21 cellular contexts compared by ENCODE assay signal in genomic region chr11:24773326-24773725, GRCh38.
DNase-seq lines count a peak whose midpoint lies in the region; ATAC-seq, FAIRE-seq and TF ChIP-seq lines count a peak whose summit lies in the region.
"Had no signal": no experiment of that assay in that cellular context is flagged by ENCODE, and none has a peak within 500 bp of the region (broad histone marks: within the 10 kb centered on the region; RNA-seq: fewer than 3 reads in every experiment).

No MANE protein-coding gene starts in this region.

- no peak overlapping the region for H3K23ac ChIP-seq in neuronal stem cell (ENCODE audit: low read depth, low read length, poor library complexity)

- no peak overlapping the region for H3K9ac ChIP-seq in neuronal stem cell (ENCODE audit: low read depth, low read length, poor library complexity)

- H3K27me3 ChIP-seq in bronchial epithelial cell (ENCODE audit: control insufficient read depth, insufficient read depth, low read length) (no peaks in the 10 kb centered on the region), foreskin keratinocyte (no peaks in the 10 kb centered on the region), neuronal stem cell (ENCODE audit: control insufficient read depth in 3 of 3, insufficient read depth in 3 of 3, low read depth in 1 of 3, low read length in 3 of 3) (no peaks in the 10 kb centered on the region)
- H3K27me3 ChIP-seq: BE2C had no signal

- H3K27ac ChIP-seq in foreskin keratinocyte (no peak overlapping the region), neuronal stem cell (replicated peaks; ENCODE audit: low read length) (no peak overlapping the region)

- H2BK5ac ChIP-seq in neuronal stem cell (ENCODE audit: low read length) = no peak overlapping the region

- H3K4ac ChIP-seq in neuronal stem cell (ENCODE audit: low read length) = no peak overlapping the region

- DNase-seq in Caki2 (ENCODE audit: low read depth) (peak; percentile 4), M059J (ENCODE audit: low read depth) (peak; percentile 3), bronchial epithelial cell (ENCODE audit: low read depth) (peak; percentile 88), foreskin keratinocyte (peak; percentile 64 to 72), neuronal stem cell (ENCODE audit: low spot score) (no peak)
- DNase-seq in stimulated activated CD4-positive, alpha-beta T cell treated with anti-CD3 and anti-CD28 coated beads, Interleukin-2, amount 100 ng/mL, for 48 hours = no peak
- DNase-seq: BE2C; C1 segment of cervical spinal cord; Calu3; CD4-positive, CD25-positive, alpha-beta regulatory T cell; CD8-positive, alpha-beta memory T cell; DMS79 treated with DMSO at 0.1 percent for 48 hours; H9; IMR-90 had no signal

- H2BK15ac ChIP-seq in neuronal stem cell (ENCODE audit: low read length) = no peak overlapping the region

- ATAC-seq in foreskin keratinocyte = peak; percentile 96
- no peak for ATAC-seq in HG03442 (IDR thresholded peaks at IDR 0.05; ENCODE audit: unreplicated experiment)
- no peak for ATAC-seq in HG03280 (IDR thresholded peaks at IDR 0.05; ENCODE audit: unreplicated experiment)
- ATAC-seq: GM12878, K562 had no signal

- H2AK5ac ChIP-seq in neuronal stem cell (ENCODE audit: low read depth, low read length) = no peak overlapping the region

- H3K36me3 ChIP-seq in bronchial epithelial cell (ENCODE audit: control insufficient read depth, insufficient read depth, low read length) (no peaks in the 10 kb centered on the region), neuronal stem cell (replicated peaks in 1 of 2; ENCODE audit: control insufficient read depth in 2 of 2, insufficient read depth in 2 of 2, low read length in 2 of 2) (no peaks in the 10 kb centered on the region)
- H3K36me3 ChIP-seq: BE2C had no signal

- H3K4me1 ChIP-seq in foreskin keratinocyte (no peaks in the 10 kb centered on the region), neuronal stem cell (ENCODE audit: control insufficient read depth in 2 of 2, insufficient read depth in 1 of 2, low read depth in 1 of 2, low read length in 2 of 2) (no peaks in the 10 kb centered on the region)
- H3K4me1 ChIP-seq: BE2C had no signal

- TF ChIP-seq CTCF in bronchial epithelial cell (IDR thresholded peaks at IDR 0.05; ENCODE audit: insufficient read depth, low read length, severe bottlenecking) (no peak), foreskin keratinocyte (conservative IDR thresholded peaks at IDR 0.05) (no peak)

- no peak overlapping the region for H3K18ac ChIP-seq in neuronal stem cell (ENCODE audit: low read length)

- H4K91ac ChIP-seq in neuronal stem cell (ENCODE audit: low read depth, low read length, poor library complexity) = no peak overlapping the region

- no peak overlapping the region for H4K8ac ChIP-seq in neuronal stem cell (ENCODE audit: low read depth, low read length)

- H3K4me2 ChIP-seq in neuronal stem cell (ENCODE audit: insufficient read depth, low read length, poor library complexity, severe bottlenecking) = no peak overlapping the region

- H3K4me3 ChIP-seq in bronchial epithelial cell (ENCODE audit: low read depth, low read length) (no peak overlapping the region), neuronal stem cell (ENCODE audit: low read length in 2 of 2) (no peak overlapping the region)
- H3K4me3 ChIP-seq: GM12878, K562 had no signal

- in situ Hi-C loops in Caki2 (cut with HindIII; ENCODE audit: low pct_unique_long_range_greater_than_20kb, low sequenced_read_pairs) = no loop called here

- no CpG with 5 or more reads among the region's 3 CpGs for WGBS in neuronal stem cell (ENCODE audit: extremely low coverage in 2 of 2, insufficient read length in 2 of 2, insufficient replicate concordance in 1 of 2), 2 donors

- no peak overlapping the region for H2BK120ac ChIP-seq in neuronal stem cell (ENCODE audit: low read depth, low read length)

- no peaks in the 10 kb centered on the region for H3K79me1 ChIP-seq in neuronal stem cell (ENCODE audit: low read depth, low read length)

- no peak overlapping the region for H2AFZ ChIP-seq in neuronal stem cell (ENCODE audit: low read length)

- H3K14ac ChIP-seq in neuronal stem cell (ENCODE audit: low read length) = no peak overlapping the region

- H3K9me3 ChIP-seq in neuronal stem cell (replicated peaks in 1 of 2; ENCODE audit: control insufficient read depth in 2 of 2, insufficient read depth in 1 of 2, low read depth in 1 of 2, low read length in 2 of 2) = peaks cover 0 to 2% of the 10 kb centered on the region in 2 donors
- H3K9me3 ChIP-seq: BE2C had no signal

- H2BK12ac ChIP-seq in neuronal stem cell (ENCODE audit: low read length) = no peak overlapping the region

- FAIRE-seq in bronchial epithelial cell (lab: Jason Lieb, UNC) = no peak
- FAIRE-seq: GM12878, GM19239, H1, HTR-8/SVneo, K562 had no signal

Comparison
In these comparisons a context has a peak if more than half of its experiments do, and no peak if none do; other contexts are left out.
1. DNase-seq: peak in Caki2 (single experiment), M059J (single experiment), bronchial epithelial cell (single experiment) and foreskin keratinocyte (2 of 2); none in neuronal stem cell (single experiment) and stimulated activated CD4-positive, alpha-beta T cell treated with anti-CD3 and anti-CD28 coated beads, Interleukin-2, amount 100 ng/mL, for 48 hours (0 of 2).